8 cellular contexts compared by ENCODE assay signal in genomic region chr17:81401727-81402529, GRCh38. TPM values are rescaled to one million over a fixed set of nuclear protein-coding genes. Genes with fewer than 3 reads are reported as not detected.
A peak's percentile ranks its signal among the peaks of the same experiment; 100 is the strongest.
DNase-seq lines count a peak whose midpoint lies in the region; ATAC-seq and TF ChIP-seq lines count a peak whose summit lies in the region.

No MANE protein-coding gene starts in this region.

- no peaks in the 10 kb centered on the region for H3K9me3 Mint-ChIP-seq in CD8-positive, alpha-beta memory T cell

- peaks cover 5 to 10% of the 10 kb centered on the region in 2 donors for H3K4me1 ChIP-seq in esophagus (ENCODE audit: control insufficient read depth in 2 of 2, insufficient read depth in 2 of 2, low read length in 1 of 2)
- H3K4me1 ChIP-seq in CD8-positive, alpha-beta memory T cell (ENCODE audit: insufficient read depth, low read length) = peaks cover 29% of the 10 kb centered on the region

- peak; percentile 9 for TF ChIP-seq CTCF in GM12864 (IDR thresholded peaks at IDR 0.05; ENCODE audit: low read depth, low read length, missing control alignments)

- DNase-seq in GM12864 (ENCODE audit: low read depth) (no peak), NCI-H69 (lab: John Stamatoyannopoulos, UW) (peak; percentile 25), nucleus accumbens (lab: John Stamatoyannopoulos, UW) (peak in 29 of 56 donors; percentile 15 to 70 (median 34))
- DNase-seq in CD8-positive, alpha-beta memory T cell = no peak

- H3K4me3 Mint-ChIP-seq in CD8-positive, alpha-beta memory T cell = peak overlapping the region in 3 of 7 donors; percentile 10 to 32 (median 25)

- POLR2A ChIA-PET in CD8-positive, alpha-beta memory T cell (lab: Charles Lee) = no interaction called here

- H3K27ac ChIP-seq in esophagus (ENCODE audit: low read depth in 2 of 2, low read length in 1 of 2) = peak overlapping the region; percentile 81 to 88
- H3K27ac ChIP-seq in CD8-positive, alpha-beta memory T cell (ENCODE audit: low read depth, low read length) = no peak overlapping the region

- CTCF ChIA-PET in CD8-positive, alpha-beta memory T cell (lab: Charles Lee) = no interaction called here

- 39 to 41% methylated on average over 19 of the region's 19 CpGs for WGBS in esophagus, 2 donors

- no peaks in the 10 kb centered on the region for H3K36me3 ChIP-seq in esophagus (ENCODE audit: control insufficient read depth in 2 of 2, insufficient read depth in 2 of 2, low read length in 1 of 2)
- H3K36me3 ChIP-seq in CD8-positive, alpha-beta memory T cell (ENCODE audit: insufficient read depth, low read length) = no peaks in the 10 kb centered on the region

- peaks cover 63 to 73% of the 10 kb centered on the region in 2 donors for H3K27me3 Mint-ChIP-seq in CD8-positive, alpha-beta memory T cell

- peak overlapping the region in 1 of 8 donors; percentile 47 for H3K27ac Mint-ChIP-seq in CD8-positive, alpha-beta memory T cell

- no peaks in the 10 kb centered on the region for H3K36me3 Mint-ChIP-seq in CD8-positive, alpha-beta memory T cell

- H3K27me3 ChIP-seq in esophagus (ENCODE audit: control insufficient read depth in 1 of 2, insufficient read depth in 2 of 2, low read length in 2 of 2) = no peaks in the 10 kb centered on the region
- H3K27me3 ChIP-seq in CD8-positive, alpha-beta memory T cell (ENCODE audit: insufficient read depth, low read length, poor library complexity, severe bottlenecking) = peaks cover 69% of the 10 kb centered on the region

- H3K9me3 ChIP-seq in esophagus (ENCODE audit: control insufficient read depth in 2 of 2, insufficient read depth in 1 of 2, low read depth in 1 of 2, low read length in 1 of 2) = no peaks in the 10 kb centered on the region
- H3K9me3 ChIP-seq in CD8-positive, alpha-beta memory T cell (ENCODE audit: low read length) = no peaks in the 10 kb centered on the region

- no peak for ATAC-seq in GM18909 (IDR thresholded peaks at IDR 0.05; ENCODE audit: poor library complexity, unreplicated experiment)
- ATAC-seq in HG03378 (IDR thresholded peaks at IDR 0.05; ENCODE audit: unreplicated experiment) = no peak
- no peak for ATAC-seq in HG02938 (IDR thresholded peaks at IDR 0.05; ENCODE audit: unreplicated experiment)

- no peak overlapping the region for H3K4me3 ChIP-seq in GM12864 (ENCODE audit: low read depth, low read length)
- H3K4me3 ChIP-seq in esophagus (ENCODE audit: low read depth in 1 of 2, low read length in 2 of 2) = no peak overlapping the region
- no peak overlapping the region for H3K4me3 ChIP-seq in CD8-positive, alpha-beta memory T cell (ENCODE audit: low read length)

- peaks cover 14 to 21% (median 15%) of the 10 kb centered on the region in 3 donors for H3K4me1 Mint-ChIP-seq in CD8-positive, alpha-beta memory T cell

RNA-seq across cellular contexts. Expression of gene BAHCC1, which starts 6.7 kb away (rescaled TPM):
- polyA plus RNA-seq in esophagus = 1 to 10 TPM; 3.0 to 9.1 TPM
- not detected for total RNA-seq in CD8-positive, alpha-beta memory T cell
- not detected for polyA plus RNA-seq in CD8-positive, alpha-beta memory T cell

Comparison
In these comparisons a context has a peak if more than half of its experiments do, and no peak if none do; other contexts are left out.
1. DNase-seq: peak in NCI-H69 (single experiment) and nucleus accumbens (29 of 56); none in GM12864 (single experiment) and CD8-positive, alpha-beta memory T cell (0 of 5).